1 cellular context compared by ENCODE assay signal in genomic region chr4:176241703-176242102, GRCh38.
TF ChIP-seq lines count a peak whose summit lies in the region.

No MANE protein-coding gene starts in this region.

TF ChIP-seq in HepG2, 621 proteins besides CTCF, POLR2A, EP300 and RAD21:
- TF ChIP-seq CREB1 (IDR thresholded peaks at IDR 0.05) (peak; percentile 63), CREB1 (CRISPR knock-in tag; IDR thresholded peaks at IDR 0.05) (no peak), ZFP90 (CRISPR knock-in tag; IDR thresholded peaks at IDR 0.05; ENCODE audit: borderline replicate concordance) (no peak)
TF ChIP-seq in HepG2: peak in this region for 1.
